Comparison of ENCODE assay signal across 17 cellular contexts in the genomic region with DNA sequence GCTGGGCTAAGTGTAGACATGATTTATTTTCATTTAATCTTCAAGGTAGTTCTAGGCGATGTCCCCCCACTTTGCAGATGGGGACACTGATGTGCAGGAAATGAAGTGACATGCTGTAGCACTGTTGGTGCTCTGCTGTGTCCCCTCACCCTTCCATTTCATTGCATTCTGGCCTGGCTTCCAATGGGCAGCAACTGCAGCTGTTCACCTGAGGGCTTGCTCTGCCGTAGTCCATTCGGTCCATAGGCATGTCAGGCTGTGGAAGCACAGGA.
A peak's percentile ranks its signal among the peaks of the same experiment; 100 is the strongest.
DNase-seq lines count a peak whose midpoint lies in the region; ATAC-seq, FAIRE-seq and TF ChIP-seq lines count a peak whose summit lies in the region.
"Had no signal": no experiment of that assay in that cellular context is flagged by ENCODE, and none has a peak within 500 bp of the region (broad histone marks: within the 10 kb centered on the region; RNA-seq: fewer than 3 reads in every experiment).

No MANE protein-coding gene starts in this region.

- no peaks in the 10 kb centered on the region for H3K79me2 ChIP-seq in GM23338 (replicated peaks; ENCODE audit: insufficient read depth)
- H3K79me2 ChIP-seq: parathyroid adenoma had no signal

- peak overlapping the region; percentile 57 for H3K4me3 ChIP-seq in CD4-positive, CD25-positive, alpha-beta regulatory T cell (ENCODE audit: low read depth, low read length)
- H3K4me3 ChIP-seq in GM23338, result no peak overlapping the region
- no peak overlapping the region for H3K4me3 ChIP-seq in gastroesophageal sphincter
- H3K4me3 ChIP-seq: SK-N-MC had no signal

- WGBS in gastroesophageal sphincter (ENCODE audit: low coverage in 1 of 2), 2 donors, result 49% methylated on average over 3 of the region's 3 CpGs; no CpG with 5 or more reads in 1 of the 2 donors

- FAIRE-seq in GM12891 (lab: Jason Lieb, UNC), result peak; percentile 81

- H3K27me3 ChIP-seq in CD4-positive, CD25-positive, alpha-beta regulatory T cell (ENCODE audit: control insufficient read depth, insufficient read depth, low read length), result no peaks in the 10 kb centered on the region
- H3K27me3 ChIP-seq in GM23338 (ENCODE audit: insufficient read depth) (no peaks in the 10 kb centered on the region), gastroesophageal sphincter (peaks cover 5% of the 10 kb centered on the region)

- peak overlapping the region; percentile 21 to 87 (median 64) for H3K4me3 Mint-ChIP-seq in CD4-positive, CD25-positive, alpha-beta regulatory T cell
- peak overlapping the region; percentile 79 for H3K4me3 Mint-ChIP-seq in activated naive CD8-positive, alpha-beta T cell
- peak overlapping the region; percentile 26 for H3K4me3 Mint-ChIP-seq in natural killer cell treated with Interleukin-12 subunit alpha and Interleukin-12 subunit beta and Interleukin-15 and Interleukin-18, amount 100 ng/mL, for 72 hours
- H3K4me3 Mint-ChIP-seq in GM23338, result no peak overlapping the region

- H3K4me2 ChIP-seq in GM23338, result no peak overlapping the region

- peaks cover 16 to 80% (median 52%) of the 10 kb centered on the region in 4 donors for H3K4me1 Mint-ChIP-seq in CD4-positive, CD25-positive, alpha-beta regulatory T cell
- H3K4me1 Mint-ChIP-seq in activated naive CD8-positive, alpha-beta T cell (ENCODE audit: low read depth), result peaks cover 81% of the 10 kb centered on the region
- peaks cover 51 to 54% of the 10 kb centered on the region in 2 donors for H3K4me1 Mint-ChIP-seq in natural killer cell treated with Interleukin-12 subunit alpha and Interleukin-12 subunit beta and Interleukin-15 and Interleukin-18, amount 100 ng/mL, for 72 hours (ENCODE audit: low read depth in 2 of 2)
- peaks cover 11% of the 10 kb centered on the region; the same call in 2 of the 3 replicates for H3K4me1 Mint-ChIP-seq in GM23338

- peaks cover 19% of the 10 kb centered on the region for H3K36me3 Mint-ChIP-seq in CD4-positive, CD25-positive, alpha-beta regulatory T cell
- peaks cover 10% of the 10 kb centered on the region for H3K36me3 Mint-ChIP-seq in activated naive CD8-positive, alpha-beta T cell
- peaks cover under 1% of the 10 kb centered on the region for H3K36me3 Mint-ChIP-seq in natural killer cell treated with Interleukin-12 subunit alpha and Interleukin-12 subunit beta and Interleukin-15 and Interleukin-18, amount 100 ng/mL, for 72 hours
- H3K36me3 Mint-ChIP-seq in GM23338 (ENCODE audit: low read depth), result no peaks in the 10 kb centered on the region

- TF ChIP-seq CTCF in GM23338 (conservative IDR thresholded peaks at IDR 0.05; ENCODE audit: low read depth in 2 of 2), result no peak
- no peak for TF ChIP-seq CTCF in gastroesophageal sphincter (IDR thresholded peaks at IDR 0.05)

- no peak for DNase-seq in CD4-positive, CD25-positive, alpha-beta regulatory T cell
- DNase-seq in GM12891 (ENCODE audit: insufficient read length, low spot score) (no peak), GM23338 (ENCODE audit: low spot score) (no peak), NCI-H1694 (lab: John Stamatoyannopoulos, UW) (no peak)
- no peak for DNase-seq in natural killer cell treated with Interleukin-12 subunit alpha and Interleukin-12 subunit beta and Interleukin-15 and Interleukin-18, amount 100 ng/mL, for 72 hours (ENCODE audit: low spot score)
- DNase-seq: cerebellar nuclear complex; effector memory CD4-positive, alpha-beta T cell; GDM1; left ventricle myocardium superior; NCI-H1417 treated with DMSO at 0.1 percent for 48 hours; NCI-H226; stimulated activated CD4-positive, alpha-beta T cell treated with anti-CD3 and anti-CD28 coated beads, Interleukin-1b, Interleukin-23, amount 100 ng/mL, for 48 hours; substantia nigra had no signal

- TF ChIP-seq POLR2A in GM12891 (IDR thresholded peaks at IDR 0.05; ENCODE audit: low read depth, low read length), result no peak
- TF ChIP-seq POLR2A in gastroesophageal sphincter (IDR thresholded peaks at IDR 0.05), result no peak

- H3K27ac ChIP-seq in CD4-positive, CD25-positive, alpha-beta regulatory T cell (ENCODE audit: insufficient read depth, low read length, poor library complexity, severe bottlenecking), result peak overlapping the region; percentile 44
- H3K27ac ChIP-seq in GM23338 (ENCODE audit: low read depth) (no peak overlapping the region), gastroesophageal sphincter (no peak overlapping the region)
- H3K27ac ChIP-seq: parathyroid adenoma, SK-N-MC had no signal

- peak; percentile 29 to 43 for ATAC-seq in CD4-positive, CD25-positive, alpha-beta regulatory T cell (ENCODE audit: low read depth in 2 of 2)
- no peak for ATAC-seq in natural killer cell treated with Interleukin-12 subunit alpha and Interleukin-12 subunit beta and Interleukin-15 and Interleukin-18, amount 100 ng/mL, for 72 hours
- no peak for ATAC-seq in GM23338
- ATAC-seq in gastroesophageal sphincter, result no peak

- peak overlapping the region; percentile 66 to 95 (median 85) for H3K27ac Mint-ChIP-seq in CD4-positive, CD25-positive, alpha-beta regulatory T cell
- peak overlapping the region; percentile 97 for H3K27ac Mint-ChIP-seq in activated naive CD8-positive, alpha-beta T cell
- peak overlapping the region; percentile 47 to 56 for H3K27ac Mint-ChIP-seq in natural killer cell treated with Interleukin-12 subunit alpha and Interleukin-12 subunit beta and Interleukin-15 and Interleukin-18, amount 100 ng/mL, for 72 hours
- no peak overlapping the region for H3K27ac Mint-ChIP-seq in GM23338

- no peaks in the 10 kb centered on the region for H4K20me1 ChIP-seq in GM23338 (replicated peaks; ENCODE audit: insufficient read depth)

- no peaks in the 10 kb centered on the region for H3K9me2 ChIP-seq in GM23338 (ENCODE audit: insufficient read depth)

- no peaks in the 10 kb centered on the region for H3K27me3 Mint-ChIP-seq in CD4-positive, CD25-positive, alpha-beta regulatory T cell
- H3K27me3 Mint-ChIP-seq in activated naive CD8-positive, alpha-beta T cell, result no peaks in the 10 kb centered on the region
- no peaks in the 10 kb centered on the region for H3K27me3 Mint-ChIP-seq in natural killer cell treated with Interleukin-12 subunit alpha and Interleukin-12 subunit beta and Interleukin-15 and Interleukin-18, amount 100 ng/mL, for 72 hours
- H3K27me3 Mint-ChIP-seq in GM23338 (ENCODE audit: insufficient read depth, low read depth, poor library complexity), result no peaks in the 10 kb centered on the region

- no peaks in the 10 kb centered on the region for H3F3A ChIP-seq in GM23338 (replicated peaks; ENCODE audit: low read depth)

- peaks cover 14% of the 10 kb centered on the region for H3K36me3 ChIP-seq in CD4-positive, CD25-positive, alpha-beta regulatory T cell (ENCODE audit: control insufficient read depth, insufficient read depth, low read length)
- H3K36me3 ChIP-seq in GM23338 (ENCODE audit: insufficient read depth), result no peaks in the 10 kb centered on the region
- H3K36me3 ChIP-seq in gastroesophageal sphincter, result no peaks in the 10 kb centered on the region

- H3K9me3 Mint-ChIP-seq in CD4-positive, CD25-positive, alpha-beta regulatory T cell, result no peaks in the 10 kb centered on the region
- H3K9me3 Mint-ChIP-seq in activated naive CD8-positive, alpha-beta T cell (ENCODE audit: low read depth), result no peaks in the 10 kb centered on the region
- H3K9me3 Mint-ChIP-seq in natural killer cell treated with Interleukin-12 subunit alpha and Interleukin-12 subunit beta and Interleukin-15 and Interleukin-18, amount 100 ng/mL, for 72 hours, result no peaks in the 10 kb centered on the region
- no peaks in the 10 kb centered on the region for H3K9me3 Mint-ChIP-seq in GM23338

- no peaks in the 10 kb centered on the region for H3K9me3 ChIP-seq in CD4-positive, CD25-positive, alpha-beta regulatory T cell (ENCODE audit: control insufficient read depth in 2 of 2, low read length in 2 of 2)
- no peaks in the 10 kb centered on the region for H3K9me3 ChIP-seq in gastroesophageal sphincter

- peaks cover 36% of the 10 kb centered on the region for H3K4me1 ChIP-seq in CD4-positive, CD25-positive, alpha-beta regulatory T cell (ENCODE audit: control insufficient read depth, insufficient read depth, low read length, poor library complexity, severe bottlenecking)
- peaks cover 5% of the 10 kb centered on the region for H3K4me1 ChIP-seq in GM23338 (ENCODE audit: insufficient read depth)
- H3K4me1 ChIP-seq in gastroesophageal sphincter, result no peaks in the 10 kb centered on the region
- H3K4me1 ChIP-seq: parathyroid adenoma had no signal

- TF ChIP-seq EP300 in gastroesophageal sphincter (IDR thresholded peaks at IDR 0.05), result no peak

- no peak overlapping the region for H2AFZ ChIP-seq in GM23338
- H2AFZ ChIP-seq: parathyroid adenoma had no signal

TF ChIP-seq in GM12891, 5 proteins besides CTCF, POLR2A, EP300 and RAD21:
- TF ChIP-seq SPI1 (IDR thresholded peaks at IDR 0.05; ENCODE audit: low read depth, low read length) (no peak), TAF1 (IDR thresholded peaks at IDR 0.05; ENCODE audit: low read depth, low read length) (no peak), POLR2AphosphoS5 (IDR thresholded peaks at IDR 0.05; ENCODE audit: low read depth, low read length) (no peak), PAX5 (IDR thresholded peaks at IDR 0.05; ENCODE audit: insufficient read depth, low read length, severe bottlenecking) (no peak)

TF ChIP-seq in GM23338, 12 proteins besides CTCF, POLR2A, EP300 and RAD21:
- TF ChIP-seq, protein P1, sequence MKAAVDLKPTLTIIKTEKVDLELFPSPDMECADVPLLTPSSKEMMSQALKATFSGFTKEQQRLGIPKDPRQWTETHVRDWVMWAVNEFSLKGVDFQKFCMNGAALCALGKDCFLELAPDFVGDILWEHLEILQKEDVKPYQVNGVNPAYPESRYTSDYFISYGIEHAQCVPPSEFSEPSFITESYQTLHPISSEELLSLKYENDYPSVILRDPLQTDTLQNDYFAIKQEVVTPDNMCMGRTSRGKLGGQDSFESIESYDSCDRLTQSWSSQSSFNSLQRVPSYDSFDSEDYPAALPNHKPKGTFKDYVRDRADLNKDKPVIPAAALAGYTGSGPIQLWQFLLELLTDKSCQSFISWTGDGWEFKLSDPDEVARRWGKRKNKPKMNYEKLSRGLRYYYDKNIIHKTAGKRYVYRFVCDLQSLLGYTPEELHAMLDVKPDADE (IDR thresholded peaks at IDR 0.05), result no peak
- no peak for TF ChIP-seq EZH2 (IDR thresholded peaks at IDR 0.05; ENCODE audit: low read depth, unreplicated experiment)
TF ChIP-seq in GM23338: peak in this region for 0.

Comparison
In these comparisons a context has a peak if more than half of its experiments do, and no peak if none do; other contexts are left out.
1. ATAC-seq: peak in CD4-positive, CD25-positive, alpha-beta regulatory T cell (2 of 2); none in natural killer cell treated with Interleukin-12 subunit alpha and Interleukin-12 subunit beta and Interleukin-15 and Interleukin-18, amount 100 ng/mL, for 72 hours (0 of 2), GM23338 (single experiment) and gastroesophageal sphincter (single experiment).